Comparison of ENCODE assay signal across 35 cellular contexts in the genomic region with DNA sequence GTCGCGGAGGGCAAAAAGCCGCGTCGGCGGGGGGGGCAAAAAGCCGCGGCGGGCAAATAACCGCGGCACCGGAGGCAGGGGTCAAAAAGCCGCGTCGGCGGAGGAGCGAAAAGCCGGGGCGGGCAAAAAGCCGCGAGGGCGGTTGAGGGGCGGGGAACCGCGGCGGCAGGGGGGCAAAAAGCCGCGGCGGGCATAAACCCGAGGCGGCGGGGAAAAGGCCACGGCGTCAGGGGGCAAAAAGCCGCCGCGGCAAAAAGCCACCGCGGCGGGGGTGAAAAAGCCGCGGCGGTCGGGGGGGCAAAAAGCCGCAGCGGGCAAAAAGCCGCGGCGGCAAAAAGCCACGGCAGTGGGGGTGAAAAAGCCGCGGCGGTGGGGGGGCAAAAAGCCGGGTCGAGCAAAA.
"Had no signal": no experiment of that assay in that cellular context is flagged by ENCODE, and none has a peak within 500 bp of the region (broad histone marks: within the 10 kb centered on the region; RNA-seq: fewer than 3 reads in every experiment).

No MANE protein-coding gene starts in this region.

- H3K36me3 ChIP-seq: MG63 had no signal

- H3K9me3 ChIP-seq: MG63 had no signal

- DNase-seq: MG63, MM.1S, MV-4-11, NCI-H1048, NCI-H1092, NCI-H1092 treated with DMSO at 0.1 percent for 48 hours, NCI-H1105, NCI-H1105 treated with DMSO at 0.1 percent for 48 hours, NCI-H1417, NCI-H1417 treated with DMSO at 0.1 percent for 48 hours, NCI-H1436, NCI-H1436 treated with DMSO at 0.1 percent for 48 hours, NCI-H146, NCI-H1694, NCI-H1694 treated with DMSO at 0.1 percent for 48 hours, NCI-H187, NCI-H187 treated with DMSO at 0.1 percent for 48 hours, NCI-H1930, NCI-H2029, NCI-H2029 treated with DMSO at 0.1 percent for 48 hours, NCI-H2081, NCI-H2081 treated with DMSO at 0.1 percent for 48 hours, NCI-H2107, NCI-H2171, NCI-H2171 treated with DMSO at 0.1 percent for 48 hours, NCI-H2227 treated with DMSO at 0.1 percent for 48 hours, NCI-H226, NCI-H345, NCI-H446, NCI-H446 treated with DMSO at 0.1 percent for 48 hours, NCI-H510A, NCI-H510A treated with DMSO at 0.1 percent for 48 hours, NCI-H524, NCI-H524 treated with DMSO at 0.1 percent for 48 hours, NCI-H526 had no signal

- H3K4me3 ChIP-seq: MG63 had no signal

- H3K27me3 ChIP-seq: MG63 had no signal
